Comparison of ENCODE assay signal across 15 cellular contexts in the genomic region with DNA sequence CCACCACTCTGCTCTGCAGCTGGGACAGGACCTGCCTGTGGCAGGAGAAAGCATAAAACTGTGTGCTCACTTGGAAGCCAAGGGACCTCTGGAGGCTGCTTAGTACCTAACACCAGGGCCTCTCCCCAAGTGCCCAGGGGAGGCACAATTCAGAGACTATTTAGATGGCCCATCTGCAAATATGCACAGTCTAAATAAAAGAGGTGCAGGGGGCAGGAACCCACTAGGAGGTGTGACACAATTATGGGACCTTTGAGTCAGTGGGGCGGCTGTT. TPM values are rescaled to one million over a fixed set of nuclear protein-coding genes. Genes with fewer than 3 reads are reported as not detected.
A peak's percentile ranks its signal among the peaks of the same experiment; 100 is the strongest.
DNase-seq lines count a peak whose midpoint lies in the region; ATAC-seq and TF ChIP-seq lines count a peak whose summit lies in the region.
"Had no signal": no experiment of that assay in that cellular context is flagged by ENCODE, and none has a peak within 500 bp of the region (broad histone marks: within the 10 kb centered on the region; RNA-seq: fewer than 3 reads in every experiment).

No MANE protein-coding gene starts in this region.

- H3K9me3 ChIP-seq in GM23248 (ENCODE audit: low read depth) (no peaks in the 10 kb centered on the region), adrenal gland (replicated peaks in 1 of 3) (no peaks in the 10 kb centered on the region), HAP-1 (no peaks in the 10 kb centered on the region)

- H3K4me1 Mint-ChIP-seq in stimulated activated effector memory CD8-positive, alpha-beta T cell treated with anti-CD3 and anti-CD28 coated beads, Interleukin-12 subunit alpha, Interleukin-12 subunit beta, amount 100 ng/mL, for 72 hours: peaks cover 23% of the 10 kb centered on the region

- peaks cover 100% of the 10 kb centered on the region for H3K36me3 Mint-ChIP-seq in stimulated activated effector memory CD8-positive, alpha-beta T cell treated with anti-CD3 and anti-CD28 coated beads, Interleukin-12 subunit alpha, Interleukin-12 subunit beta, amount 100 ng/mL, for 72 hours

- TF ChIP-seq CTCF in adrenal gland (IDR thresholded peaks at IDR 0.05): no peak

- peaks cover 22% of the 10 kb centered on the region; the same call in 1 of the 2 replicates for H4K20me1 ChIP-seq in GM23248 (ENCODE audit: insufficient read depth)

- H3K79me2 ChIP-seq in GM23248 (ENCODE audit: insufficient read depth): peaks cover 97% of the 10 kb centered on the region

- WGBS in GM23248 (ENCODE audit: low coverage in 1 of 2, low lambda C conversion rate in 2 of 2, missing lambda C conversion rate in 2 of 2), 2 experiments: 61 to 75% methylated on average over 1 of the region's 1 CpG
- WGBS in adrenal gland, 4 donors: 65 to 79% (median 70%) methylated on average over 1 of the region's 1 CpG; no CpG with 5 or more reads in 1 of the 4 donors

- H3F3A ChIP-seq in GM23248 (ENCODE audit: insufficient read depth): peaks cover 25% of the 10 kb centered on the region

- H3K9ac ChIP-seq in GM23248: no peak overlapping the region

- no peak for ATAC-seq in stimulated activated effector memory CD8-positive, alpha-beta T cell treated with anti-CD3 and anti-CD28 coated beads, Interleukin-12 subunit alpha, Interleukin-12 subunit beta, amount 100 ng/mL, for 72 hours

- no peak overlapping the region for H2AFZ ChIP-seq in GM23248

- H3K4me1 ChIP-seq in GM23248 (ENCODE audit: insufficient read depth): peaks cover 13% of the 10 kb centered on the region
- peaks cover 26 to 50% of the 10 kb centered on the region in 2 donors for H3K4me1 ChIP-seq in adrenal gland (replicated peaks in 1 of 2)
- no peaks in the 10 kb centered on the region for H3K4me1 ChIP-seq in HAP-1

- H3K27ac Mint-ChIP-seq in stimulated activated effector memory CD8-positive, alpha-beta T cell treated with anti-CD3 and anti-CD28 coated beads, Interleukin-12 subunit alpha, Interleukin-12 subunit beta, amount 100 ng/mL, for 72 hours: peak overlapping the region; percentile 14

- H3K27ac ChIP-seq in GM23248: 0 out of 2 replicates have a peak overlapping the region, but pooled peaks have one; percentile 4
- peak overlapping the region in 4 of 5 donors; percentile 50 to 91 (median 75) for H3K27ac ChIP-seq in adrenal gland
- peak overlapping the region; percentile 46 for H3K27ac ChIP-seq in layer of hippocampus (ENCODE audit: low read depth, low read length)

- H3K36me3 ChIP-seq in GM23248 (ENCODE audit: low read depth) (peaks cover 53% of the 10 kb centered on the region), adrenal gland (replicated peaks in 1 of 2) (peaks cover 0 to 91% of the 10 kb centered on the region in 2 donors), HAP-1 (replicated peaks) (peaks cover 87% of the 10 kb centered on the region)

- TF ChIP-seq POLR2A in adrenal gland (IDR thresholded peaks at IDR 0.05): no peak

- in situ Hi-C loops in GM23248 (cut with MboI) (no loop called here), HAP-1 (cut with MboI; ENCODE audit: low sequenced_read_pairs) (loop anchor here (10.0 kb wide), 1 partner anchor 290 kb away; no protein-coding TSS in a partner anchor)

- DNase-seq in GM23248 (no peak), adrenal gland (no peak), HAP-1 (ENCODE audit: low spot score in 2 of 2) (no peak), NCI-H510A treated with DMSO at 0.1 percent for 48 hours (lab: John Stamatoyannopoulos, UW) (no peak)
- DNase-seq in stimulated activated effector memory CD8-positive, alpha-beta T cell treated with anti-CD3 and anti-CD28 coated beads, Interleukin-12 subunit alpha, Interleukin-12 subunit beta, amount 100 ng/mL, for 72 hours (ENCODE audit: low spot score in 2 of 2): no peak
- no peak for DNase-seq in activated naive CD4-positive, alpha-beta T cell (lab: John Stamatoyannopoulos, UW)
- no peak for DNase-seq in activated T-cell treated with anti-CD3 and anti-CD28 coated beads, Interleukin-2, amount 50 U/mL, for 1 hour
- DNase-seq: activated CD4-positive, alpha-beta T cell treated with anti-CD3 and anti-CD28 coated beads, Interleukin-2, amount 50 U/mL, for 1 hour; AML-193; kidney glomerular epithelial cell; naive B cell; retina; stimulated activated CD4-positive, alpha-beta T cell treated with anti-CD3 and anti-CD28 coated beads, Interleukin-2, amount 100 ng/mL, for 48 hours; T1000 had no signal

- no peak overlapping the region for H3K4me3 Mint-ChIP-seq in stimulated activated effector memory CD8-positive, alpha-beta T cell treated with anti-CD3 and anti-CD28 coated beads, Interleukin-12 subunit alpha, Interleukin-12 subunit beta, amount 100 ng/mL, for 72 hours

- H3K4me2 ChIP-seq in GM23248 (ENCODE audit: unreplicated experiment): no peak overlapping the region

- H3K4me3 ChIP-seq in GM23248: no peak overlapping the region
- no peak overlapping the region for H3K4me3 ChIP-seq in adrenal gland
- H3K4me3 ChIP-seq in HAP-1: no peak overlapping the region

- no peaks in the 10 kb centered on the region for H3K27me3 ChIP-seq in GM23248 (replicated peaks; ENCODE audit: insufficient read depth)
- H3K27me3 ChIP-seq in adrenal gland: no peaks in the 10 kb centered on the region
- H3K27me3 ChIP-seq in layer of hippocampus (ENCODE audit: control insufficient read depth, insufficient read depth, low read length): no peaks in the 10 kb centered on the region
- H3K27me3 ChIP-seq in HAP-1 (ENCODE audit: low read depth): no peaks in the 10 kb centered on the region

- H3K9me3 Mint-ChIP-seq in stimulated activated effector memory CD8-positive, alpha-beta T cell treated with anti-CD3 and anti-CD28 coated beads, Interleukin-12 subunit alpha, Interleukin-12 subunit beta, amount 100 ng/mL, for 72 hours: no peaks in the 10 kb centered on the region
- H3K9me3 Mint-ChIP-seq: naive B cell had no signal

- intact Hi-C loops in adrenal gland (cut with DNase I): loop anchor here (5.0 to 10.0 kb wide), 3 partner anchors 67 to 290 kb away; a partner anchor contains a TSS

- H3K9me2 ChIP-seq in GM23248 (ENCODE audit: insufficient read depth): no peaks in the 10 kb centered on the region

RNA-seq across cellular contexts. Expression of a gene that starts 32.6 kb away (rescaled TPM):
- total RNA-seq in GM23248 (2014; rRNA removed; shearing (Covaris generic)): not detected in 2 replicates
- polyA plus RNA-seq in GM23248 (2016; fragmentation: Nextera tagmentation; extraction: Ambion mirVana) (not detected in 2 replicates), adrenal gland (under 1 TPM; 0.24 to 0.44 (median 0.31) TPM)
- total RNA-seq in adrenal gland: 1 to 10 TPM in 1 of 8 donors, under 1 TPM in 5, not detected in 2; 0.43 to 7.5 (median 0.62) TPM

Comparison
In these comparisons a context has a peak if more than half of its experiments do, and no peak if none do; other contexts are left out.
1. H3K27ac ChIP-seq: peak in every context shown above with its lines; median percentile 75 in adrenal gland; 46 in layer of hippocampus; 4 in GM23248.